ENCODE assay signal across 1 cellular context in the genomic region with DNA sequence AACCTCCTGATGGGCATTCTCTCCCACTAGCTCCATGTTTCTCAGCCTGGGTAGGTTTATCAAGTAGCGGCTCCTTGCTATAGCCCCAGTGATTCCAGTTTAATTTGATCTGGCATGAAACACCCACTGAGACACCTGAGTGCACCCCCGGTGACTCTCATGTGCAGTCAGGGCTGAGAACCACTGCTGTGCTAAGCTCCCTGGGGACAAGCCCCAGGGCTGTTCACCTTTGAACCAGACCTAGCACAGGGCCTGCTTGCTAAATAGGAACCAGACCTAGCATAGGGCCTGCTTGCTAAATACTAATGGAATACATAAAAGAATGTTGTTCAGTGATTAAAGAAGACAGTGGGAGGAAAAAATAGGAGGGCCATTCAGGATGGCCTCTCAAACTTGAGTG.
TF ChIP-seq lines count a peak whose summit lies in the region.

No MANE protein-coding gene starts in this region.

TF ChIP-seq in HEK293, 187 proteins besides CTCF, POLR2A, EP300 and RAD21:
- TF ChIP-seq ZIC2 (tag by site-specific recombination; IDR thresholded peaks at IDR 0.05) (peak; percentile 77), ZNF404 (tag by site-specific recombination; IDR thresholded peaks at IDR 0.05) (no peak), ZNF366 (tag by site-specific recombination; conservative IDR thresholded peaks at IDR 0.05) (no peak), ZNF248 (tag by site-specific recombination; IDR thresholded peaks at IDR 0.05) (no peak), ZNF138 (tag by site-specific recombination; IDR thresholded peaks at IDR 0.05; ENCODE audit: borderline replicate concordance) (no peak), ZNF777 (tag by site-specific recombination; IDR thresholded peaks at IDR 0.05; ENCODE audit: borderline replicate concordance) (no peak)
- TF ChIP-seq, protein P1, sequence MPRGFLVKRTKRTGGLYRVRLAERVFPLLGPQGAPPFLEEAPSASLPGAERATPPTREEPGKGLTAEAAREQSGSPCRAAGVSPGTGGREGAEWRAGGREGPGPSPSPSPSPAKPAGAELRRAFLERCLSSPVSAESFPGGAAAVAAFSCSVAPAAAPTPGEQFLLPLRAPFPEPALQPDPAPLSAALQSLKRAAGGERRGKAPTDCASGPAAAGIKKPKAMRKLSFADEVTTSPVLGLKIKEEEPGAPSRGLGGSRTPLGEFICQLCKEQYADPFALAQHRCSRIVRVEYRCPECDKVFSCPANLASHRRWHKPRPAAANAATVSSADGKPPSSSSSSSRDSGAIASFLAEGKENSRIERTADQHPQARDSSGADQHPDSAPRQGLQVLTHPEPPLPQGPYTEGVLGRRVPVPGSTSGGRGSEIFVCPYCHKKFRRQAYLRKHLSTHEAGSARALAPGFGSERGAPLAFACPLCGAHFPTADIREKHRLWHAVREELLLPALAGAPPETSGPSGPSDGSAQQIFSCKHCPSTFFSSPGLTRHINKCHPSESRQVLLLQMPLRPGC (tag by site-specific recombination; IDR thresholded peaks at IDR 0.05) = no peak
